In the genomic region with DNA sequence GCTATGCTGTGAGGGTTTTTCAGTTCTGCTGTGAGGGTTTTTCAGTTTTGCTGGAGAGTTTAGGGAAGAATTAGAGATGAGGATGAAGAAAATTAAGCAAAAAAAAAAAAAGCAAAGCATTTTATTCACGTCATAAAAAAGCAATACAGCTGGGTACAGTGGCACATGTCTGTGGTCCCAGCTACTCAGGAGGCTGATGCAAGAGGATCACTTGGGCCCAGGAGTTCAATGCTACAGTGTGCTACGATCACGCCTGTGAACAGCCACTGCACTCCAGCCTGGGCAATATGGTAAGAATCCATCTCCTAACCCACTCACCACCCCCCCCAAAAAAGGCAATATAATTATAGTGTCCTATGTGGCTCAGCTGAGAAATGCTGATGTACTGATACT, we compare ENCODE assay signal across 19 cellular contexts.
"Had no signal": no experiment of that assay in that cellular context is flagged by ENCODE, and none has a peak within 500 bp of the region (broad histone marks: within the 10 kb centered on the region; RNA-seq: fewer than 3 reads in every experiment).

No MANE protein-coding gene starts in this region.

- H3K4me3 ChIP-seq: colonic mucosa, esophagus squamous epithelium, gastroesophageal sphincter, neural progenitor cell, ovary, smooth muscle cell, suprapubic skin, tibial artery had no signal

- DNase-seq: colonic mucosa; dermis blood vessel endothelial cell; esophagus squamous epithelium; foreskin fibroblast; glutamatergic neuron; islet precursor cell; mammary epithelial cell; natural killer cell; nucleus accumbens; ovary; right cardiac atrium; stimulated activated CD4-positive, alpha-beta T cell treated with anti-CD3 and anti-CD28 coated beads, Interleukin-2, amount 100 ng/mL, for 48 hours; stimulated activated naive CD8-positive, alpha-beta T cell treated with anti-CD3 and anti-CD28 coated beads, Interleukin-15, Interleukin-2, amounts not matched to agents 100 U/mL and 50 U/mL, for 24 hours; tibial artery had no signal

- H3K27me3 ChIP-seq: colonic mucosa, esophagus squamous epithelium, gastroesophageal sphincter, neural progenitor cell, ovary, suprapubic skin, tibial artery had no signal

- FAIRE-seq: endometrium had no signal

- H3K9ac ChIP-seq: neural progenitor cell had no signal

- H3K36me3 Mint-ChIP-seq: natural killer cell, neural progenitor cell had no signal

- ATAC-seq: gastroesophageal sphincter; natural killer cell; right cardiac atrium; stimulated activated naive CD8-positive, alpha-beta T cell treated with anti-CD3 and anti-CD28 coated beads, Interleukin-15, Interleukin-2, amounts not matched to agents 100 U/mL and 50 U/mL, for 24 hours had no signal

- H3K4me1 ChIP-seq: colonic mucosa had no signal

- H3K9me3 ChIP-seq: colonic mucosa, esophagus squamous epithelium, gastroesophageal sphincter, ovary, suprapubic skin, tibial artery had no signal

- H3K36me3 ChIP-seq: colonic mucosa, esophagus squamous epithelium, gastroesophageal sphincter, neural progenitor cell, ovary, suprapubic skin, tibial artery had no signal

- H3K27ac ChIP-seq: colonic mucosa, gastroesophageal sphincter, neural progenitor cell, ovary, suprapubic skin, tibial artery had no signal

- H3K9me3 Mint-ChIP-seq: neural progenitor cell had no signal

- H3K4me1 Mint-ChIP-seq: natural killer cell had no signal

- H3K4me3 Mint-ChIP-seq: natural killer cell, neural progenitor cell had no signal

- H3K4me2 ChIP-seq: neural progenitor cell, smooth muscle cell had no signal

- H3K27ac Mint-ChIP-seq: natural killer cell, neural progenitor cell had no signal
